In the genomic region with DNA sequence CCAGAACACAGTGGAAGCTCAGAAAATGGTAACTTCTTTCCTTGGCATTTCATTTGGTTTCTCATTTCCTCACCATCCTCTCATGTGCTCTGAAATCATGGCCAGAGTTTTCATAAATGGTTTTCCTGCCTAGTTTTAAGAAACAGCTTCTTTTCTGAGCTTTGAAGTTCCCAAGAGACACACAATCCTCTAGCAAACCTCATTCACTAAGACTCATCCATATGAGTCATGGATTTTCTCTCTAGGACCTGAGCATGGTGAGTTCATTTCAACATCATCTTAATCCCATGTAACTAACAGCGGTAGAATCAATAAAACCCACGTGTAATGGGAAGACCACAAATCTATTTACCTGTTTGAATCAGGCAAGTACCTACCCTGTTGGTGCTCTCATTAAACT, we compare ENCODE assay signal across 15 cellular contexts.
DNase-seq lines count a peak whose midpoint lies in the region; ATAC-seq, FAIRE-seq and TF ChIP-seq lines count a peak whose summit lies in the region.
"Had no signal": no experiment of that assay in that cellular context is flagged by ENCODE, and none has a peak within 500 bp of the region (broad histone marks: within the 10 kb centered on the region; RNA-seq: fewer than 3 reads in every experiment).

No MANE protein-coding gene starts in this region.

- no peaks in the 10 kb centered on the region for H3K27me3 ChIP-seq in skeletal muscle satellite cell (ENCODE audit: control insufficient read depth, insufficient read depth, low read length)
- H3K27me3 ChIP-seq: neutrophil had no signal

- H3K4me1 ChIP-seq in skeletal muscle satellite cell (ENCODE audit: control insufficient read depth, insufficient read depth, low read length), result peaks cover 36% of the 10 kb centered on the region
- H3K4me1 ChIP-seq in kidney (ENCODE audit: control insufficient read depth in 1 of 2, insufficient read depth in 1 of 2, low read depth in 1 of 2, low read length in 2 of 2), result no peaks in the 10 kb centered on the region
- H3K4me1 ChIP-seq: Caco-2 had no signal

- TF ChIP-seq CTCF in fibroblast of pulmonary artery (IDR thresholded peaks at IDR 0.05; ENCODE audit: low read length, missing control alignments), result no peak
- TF ChIP-seq CTCF in kidney (IDR thresholded peaks at IDR 0.05; ENCODE audit: borderline replicate concordance, extremely low read depth, insufficient read depth), result no peak

- ATAC-seq in SK-N-SH treated with all-trans-retinoic acid at 6 μM for 48 hours, result peak; percentile 52; the same call in 2 of the 3 replicates
- no peak for ATAC-seq in GM18861 (IDR thresholded peaks at IDR 0.05; ENCODE audit: unreplicated experiment)
- no peak for ATAC-seq in GM21529 (IDR thresholded peaks at IDR 0.05; ENCODE audit: unreplicated experiment)
- ATAC-seq: Panc1 had no signal

- peak overlapping the region; percentile 22 for H3K4me2 ChIP-seq in skeletal muscle satellite cell (ENCODE audit: low read length)

- FAIRE-seq in kidney (lab: Jason Lieb, UNC), result no peak

- H3K9ac ChIP-seq in skeletal muscle satellite cell (ENCODE audit: low read depth, low read length), result peak overlapping the region; percentile 57
- no peak overlapping the region for H3K9ac ChIP-seq in kidney (ENCODE audit: low read length in 2 of 2)

- H3K4me3 ChIP-seq in fibroblast of pulmonary artery (replicated peaks; ENCODE audit: low read depth, low read length) (no peak overlapping the region), skeletal muscle satellite cell (ENCODE audit: low read length) (no peak overlapping the region), kidney (ENCODE audit: low read length in 2 of 2) (no peak overlapping the region)

- intact Hi-C loops in kidney (cut with DNase I), result no loop called here

- no peak overlapping the region for H3K27ac ChIP-seq in kidney (ENCODE audit: low read depth in 2 of 2, low read length in 2 of 2)
- H3K27ac ChIP-seq: epithelial cell of prostate, neutrophil had no signal

- no peaks in the 10 kb centered on the region for H3K9me3 ChIP-seq in skeletal muscle satellite cell (replicated peaks; ENCODE audit: low read length)
- H3K9me3 ChIP-seq in kidney (ENCODE audit: control insufficient read depth in 1 of 2, low read length in 2 of 2), result no peaks in the 10 kb centered on the region
- H3K9me3 ChIP-seq: Caco-2, neutrophil had no signal

- DNase-seq in H4 (ENCODE audit: low spot score), result peak; percentile 35
- DNase-seq in fibroblast of pulmonary artery (ENCODE audit: low read depth), result peak; percentile 65
- no peak for DNase-seq in kidney
- DNase-seq in activated CD8-positive, alpha-beta memory T cell treated with anti-CD3 and anti-CD28 coated beads, Interleukin-2, amount 50 U/mL, for 4 hours, result no peak
- DNase-seq: activated gamma-delta T cell treated with Interleukin-2 at 50 U/mL for 16 hours, Caco-2, NCI-H1105 treated with DMSO at 0.1 percent for 48 hours, NCI-H510A had no signal

- no peaks in the 10 kb centered on the region for H3K36me3 ChIP-seq in skeletal muscle satellite cell (ENCODE audit: insufficient read depth, low read length)
- no peaks in the 10 kb centered on the region for H3K36me3 ChIP-seq in kidney (ENCODE audit: control insufficient read depth in 1 of 2, insufficient read depth in 2 of 2, low read length in 2 of 2)
- H3K36me3 ChIP-seq: neutrophil had no signal

TF ChIP-seq in SK-N-SH treated with all-trans-retinoic acid at 6 μM for 48 hours, 23 proteins besides CTCF, POLR2A, EP300 and RAD21:
- no peak for TF ChIP-seq SNAI2 (CRISPR knock-in tag; IDR thresholded peaks at IDR 0.05)
- no peak for TF ChIP-seq ZFP30 (CRISPR knock-in tag; IDR thresholded peaks at IDR 0.05)

Comparison
In these comparisons a context has a peak if more than half of its experiments do, and no peak if none do; other contexts are left out.
1. DNase-seq: peak in H4 (single experiment) and fibroblast of pulmonary artery (single experiment); none in kidney (single experiment) and activated CD8-positive, alpha-beta memory T cell treated with anti-CD3 and anti-CD28 coated beads, Interleukin-2, amount 50 U/mL, for 4 hours (single experiment).